1 cellular context compared by ENCODE assay signal in genomic region chr11:116697639-116698038, GRCh38.
TF ChIP-seq lines count a peak whose summit lies in the region.

No MANE protein-coding gene starts in this region.

TF ChIP-seq in H1, 55 proteins besides CTCF, POLR2A, EP300 and RAD21 (continued from another document):
- no peak for TF ChIP-seq TAF7 (optimal IDR thresholded peaks at IDR 0.05; ENCODE audit: borderline replicate concordance, low read depth, low read length)
